In the genomic region with DNA sequence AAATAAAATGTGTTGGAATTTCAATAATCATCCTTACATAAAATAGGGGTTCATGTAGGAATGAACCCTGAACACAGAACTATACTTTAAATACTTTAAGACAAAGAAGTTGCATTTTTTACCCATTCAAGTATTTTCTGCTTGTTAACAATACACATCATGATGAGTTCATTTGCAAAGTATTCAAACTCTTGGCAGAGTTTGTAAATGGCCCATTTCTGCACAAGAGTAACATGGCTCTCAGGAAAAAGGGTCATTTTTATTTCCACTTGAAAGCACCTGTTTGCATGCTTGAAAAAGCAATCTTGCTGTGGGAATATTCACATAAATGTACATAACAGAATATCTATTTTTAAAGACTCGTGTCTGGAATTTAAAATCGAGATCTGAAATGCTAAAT, we compare ENCODE assay signal across 27 cellular contexts. TPM values are rescaled to one million over a fixed set of nuclear protein-coding genes. Genes with fewer than 3 reads are reported as not detected.
DNase-seq lines count a peak whose midpoint lies in the region; ATAC-seq, FAIRE-seq and TF ChIP-seq lines count a peak whose summit lies in the region.
"Had no signal": no experiment of that assay in that cellular context is flagged by ENCODE, and none has a peak within 500 bp of the region (broad histone marks: within the 10 kb centered on the region; RNA-seq: fewer than 3 reads in every experiment).

No MANE protein-coding gene starts in this region.

- no peak overlapping the region for H3K4me2 ChIP-seq in astrocyte (ENCODE audit: low read length)

- no peak overlapping the region for H3K9ac ChIP-seq in astrocyte (ENCODE audit: low read length)
- H3K9ac ChIP-seq: parathyroid adenoma had no signal

- TF ChIP-seq CTCF in astrocyte (IDR thresholded peaks at IDR 0.05; ENCODE audit: insufficient read depth, low read depth, low read length): no peak

- ATAC-seq in stimulated activated naive CD8-positive, alpha-beta T cell treated with anti-CD3 and anti-CD28 coated beads, Interleukin-15, amount 100 ng/mL, for 72 hours: no peak
- no peak for ATAC-seq in GM19395 (IDR thresholded peaks at IDR 0.05; ENCODE audit: unreplicated experiment)
- ATAC-seq: activated CD8-positive, alpha-beta T cell treated with anti-CD3 and anti-CD28 coated beads, Interleukin-2, amount 10 ng/mL, durations not matched to agents 7 days and 5 days; activated naive CD8-positive, alpha-beta T cell treated with anti-CD3 and anti-CD28 coated beads, Interleukin-2, amount 50 U/mL, for 24 hours; left lung; mucosa of descending colon had no signal

- no peaks in the 10 kb centered on the region for H3K79me2 ChIP-seq in astrocyte (ENCODE audit: insufficient read depth, low read length)
- H3K79me2 ChIP-seq: parathyroid adenoma had no signal

- no peak overlapping the region for H2AFZ ChIP-seq in astrocyte (ENCODE audit: low read depth, low read length)
- H2AFZ ChIP-seq: parathyroid adenoma had no signal

- H3K27ac ChIP-seq in astrocyte (ENCODE audit: low read depth, low read length): peak overlapping the region; percentile 15
- H3K27ac ChIP-seq: cardiac muscle cell, left lung, parathyroid adenoma had no signal

- H3K27ac Mint-ChIP-seq in astrocyte (ENCODE audit: unreplicated experiment): no peak overlapping the region
- H3K27ac Mint-ChIP-seq in stimulated activated naive CD8-positive, alpha-beta T cell treated with anti-CD3 and anti-CD28 coated beads, Interleukin-15, amount 100 ng/mL, for 72 hours: no peak overlapping the region
- H3K27ac Mint-ChIP-seq: activated CD8-positive, alpha-beta T cell treated with anti-CD3 and anti-CD28 coated beads, Interleukin-2, amount 10 ng/mL, durations not matched to agents 7 days and 5 days; activated naive CD8-positive, alpha-beta T cell treated with anti-CD3 and anti-CD28 coated beads, Interleukin-2, amount 50 U/mL, for 24 hours; CD14-positive monocyte; nephron progenitor cell had no signal

- no peak overlapping the region for H3K4me3 ChIP-seq in astrocyte (ENCODE audit: insufficient read depth, low read depth, low read length)
- H3K4me3 ChIP-seq: cardiac muscle cell, HAP-1, left lung, mucosa of descending colon, vagina had no signal

- peaks cover 3% of the 10 kb centered on the region for H4K20me1 ChIP-seq in astrocyte (ENCODE audit: insufficient read depth, low read length)

- FAIRE-seq in astrocyte (lab: Jason Lieb, UNC): no peak
- FAIRE-seq: GM18507 had no signal

- H3K9me3 Mint-ChIP-seq in astrocyte (ENCODE audit: unreplicated experiment): no peaks in the 10 kb centered on the region
- no peaks in the 10 kb centered on the region for H3K9me3 Mint-ChIP-seq in stimulated activated naive CD8-positive, alpha-beta T cell treated with anti-CD3 and anti-CD28 coated beads, Interleukin-15, amount 100 ng/mL, for 72 hours
- H3K9me3 Mint-ChIP-seq: activated naive CD8-positive, alpha-beta T cell treated with anti-CD3 and anti-CD28 coated beads, Interleukin-2, amount 50 U/mL, for 24 hours; CD14-positive monocyte; nephron progenitor cell had no signal

- no peaks in the 10 kb centered on the region for H3K27me3 Mint-ChIP-seq in astrocyte (ENCODE audit: low read depth, unreplicated experiment)
- H3K27me3 Mint-ChIP-seq in stimulated activated naive CD8-positive, alpha-beta T cell treated with anti-CD3 and anti-CD28 coated beads, Interleukin-15, amount 100 ng/mL, for 72 hours: no peaks in the 10 kb centered on the region
- H3K27me3 Mint-ChIP-seq: activated naive CD8-positive, alpha-beta T cell treated with anti-CD3 and anti-CD28 coated beads, Interleukin-2, amount 50 U/mL, for 24 hours had no signal

- no peaks in the 10 kb centered on the region for H3K27me3 ChIP-seq in astrocyte (ENCODE audit: insufficient read depth, low read length)
- H3K27me3 ChIP-seq: cardiac muscle cell, left lung, vagina had no signal

- no peaks in the 10 kb centered on the region for H3K36me3 Mint-ChIP-seq in astrocyte (ENCODE audit: low read depth, unreplicated experiment)

- peaks cover 3% of the 10 kb centered on the region for H3K4me1 Mint-ChIP-seq in astrocyte (ENCODE audit: low read depth, unreplicated experiment)
- H3K4me1 Mint-ChIP-seq in stimulated activated naive CD8-positive, alpha-beta T cell treated with anti-CD3 and anti-CD28 coated beads, Interleukin-15, amount 100 ng/mL, for 72 hours: no peaks in the 10 kb centered on the region
- H3K4me1 Mint-ChIP-seq: activated naive CD8-positive, alpha-beta T cell treated with anti-CD3 and anti-CD28 coated beads, Interleukin-2, amount 50 U/mL, for 24 hours; CD14-positive monocyte; nephron progenitor cell had no signal

- no peak overlapping the region for H3K4me3 Mint-ChIP-seq in astrocyte (ENCODE audit: unreplicated experiment)
- no peak overlapping the region for H3K4me3 Mint-ChIP-seq in stimulated activated naive CD8-positive, alpha-beta T cell treated with anti-CD3 and anti-CD28 coated beads, Interleukin-15, amount 100 ng/mL, for 72 hours
- H3K4me3 Mint-ChIP-seq: activated CD8-positive, alpha-beta T cell treated with anti-CD3 and anti-CD28 coated beads, Interleukin-2, amount 10 ng/mL, durations not matched to agents 7 days and 5 days; activated naive CD8-positive, alpha-beta T cell treated with anti-CD3 and anti-CD28 coated beads, Interleukin-2, amount 50 U/mL, for 24 hours; CD14-positive monocyte; nephron progenitor cell had no signal

- H3K36me3 ChIP-seq in astrocyte (ENCODE audit: insufficient read depth, low read length): peaks cover 57% of the 10 kb centered on the region

- DNase-seq in GM03348 (ENCODE audit: low spot score) (peak; percentile 16), astrocyte (ENCODE audit: low read depth) (peak; percentile 70), fibroblast of gingiva (ENCODE audit: low read depth) (peak; percentile 22), pons (ENCODE audit: low spot score) (peak; percentile 22), SW 1271 (lab: John Stamatoyannopoulos, UW) (no peak)
- no peak for DNase-seq in stimulated activated naive CD8-positive, alpha-beta T cell treated with anti-CD3 and anti-CD28 coated beads, Interleukin-15, amount 100 ng/mL, for 72 hours
- no peak for DNase-seq in stimulated activated CD4-positive, alpha-beta T cell treated with anti-CD3 and anti-CD28 coated beads, Interleukin-2, amount 100 ng/mL, for 24 hours
- DNase-seq: ACHN; activated CD8-positive, alpha-beta T cell treated with anti-CD3 and anti-CD28 coated beads, Interleukin-2, amount 10 ng/mL, durations not matched to agents 7 days and 5 days; activated gamma-delta T cell; activated naive CD8-positive, alpha-beta T cell treated with anti-CD3 and anti-CD28 coated beads, Interleukin-2, amount 50 U/mL, for 24 hours; effector CD4-positive, alpha-beta T cell; head of caudate nucleus; left lung; mucosa of descending colon; NCI-H1048; NCI-H187; NCI-H69; nephron progenitor cell; T1000 had no signal

- H3K9me3 ChIP-seq in astrocyte (ENCODE audit: insufficient read depth, low read depth, low read length): no peaks in the 10 kb centered on the region
- H3K9me3 ChIP-seq: HAP-1, left lung, mucosa of descending colon, vagina had no signal

- H3K4me1 ChIP-seq in astrocyte (ENCODE audit: insufficient read depth, low read length): no peaks in the 10 kb centered on the region
- H3K4me1 ChIP-seq: HAP-1, left lung, parathyroid adenoma had no signal

RNA-seq across cellular contexts. Expression of a gene that starts 18.1 kb away (rescaled TPM):
- total RNA-seq in astrocyte: 91.3 and 94.5 TPM in 2 replicates

Comparison
In these comparisons a context has a peak if more than half of its experiments do, and no peak if none do; other contexts are left out.
1. DNase-seq: peak in GM03348 (single experiment), astrocyte (single experiment), fibroblast of gingiva (single experiment) and pons (single experiment); none in stimulated activated naive CD8-positive, alpha-beta T cell treated with anti-CD3 and anti-CD28 coated beads, Interleukin-15, amount 100 ng/mL, for 72 hours (0 of 2), SW 1271 (0 of 2) and stimulated activated CD4-positive, alpha-beta T cell treated with anti-CD3 and anti-CD28 coated beads, Interleukin-2, amount 100 ng/mL, for 24 hours (0 of 2).